ENCODE assay signal across 1 cellular context in genomic region chr19:19213822-19214558, GRCh38.
TF ChIP-seq lines count a peak whose summit lies in the region.

No MANE protein-coding gene starts in this region.

TF ChIP-seq in HEK293, 187 proteins besides CTCF, POLR2A, EP300 and RAD21 (continued from another document):
- 0 out of 2 replicates have a peak, but pooled peaks have one; percentile 15 for TF ChIP-seq HIC1 (tag by site-specific recombination; IDR thresholded peaks at IDR 0.05)
- no peak for TF ChIP-seq ZBTB21 (tag by site-specific recombination; IDR thresholded peaks at IDR 0.05)
- TF ChIP-seq KLF1 (tag by site-specific recombination; IDR thresholded peaks at IDR 0.05), result peak; percentile 59
- peak; percentile 79 for TF ChIP-seq ZSCAN4 (tag by site-specific recombination; IDR thresholded peaks at IDR 0.05)
